Comparison of ENCODE assay signal across 1 cellular context in genomic region chr18:9321017-9321452, GRCh38.
A peak's percentile ranks its signal among the peaks of the same experiment; 100 is the strongest.
TF ChIP-seq lines count a peak whose summit lies in the region.

No MANE protein-coding gene starts in this region.

TF ChIP-seq in K562, 482 proteins besides CTCF, POLR2A, EP300 and RAD21 (continued from another document and continues in another):
- no peak for TF ChIP-seq BCLAF1 (IDR thresholded peaks at IDR 0.05; ENCODE audit: borderline replicate concordance in 1 of 2, control insufficient read depth in 1 of 2, low read depth in 2 of 2, low read length in 1 of 2)
- TF ChIP-seq RBM39 (optimal IDR thresholded peaks at IDR 0.05; ENCODE audit: low read depth, low read length), result no peak
- TF ChIP-seq SOX6 (IDR thresholded peaks at IDR 0.05), result no peak; the same call in 1 of the 2 replicates
- peak; percentile 73 for TF ChIP-seq KLF16 (IDR thresholded peaks at IDR 0.05)
- no peak for TF ChIP-seq FOXA1 (IDR thresholded peaks at IDR 0.05; ENCODE audit: borderline replicate concordance)
- TF ChIP-seq SUPT5H (IDR thresholded peaks at IDR 0.05), result no peak
- no peak for TF ChIP-seq RBM22 (IDR thresholded peaks at IDR 0.05; ENCODE audit: low read depth, low read length, poor library complexity, severe bottlenecking)
- no peak for TF ChIP-seq ZNF77 (CRISPR knock-in tag; IDR thresholded peaks at IDR 0.05)
- TF ChIP-seq SMAD4 (CRISPR knock-in tag; conservative IDR thresholded peaks at IDR 0.05), result peak; percentile 84; the same call in 1 of the 2 replicates
- TF ChIP-seq ZNF274 (IDR thresholded peaks at IDR 0.05; ENCODE audit: borderline replicate concordance, low read depth, low read length), result no peak
- TF ChIP-seq ZNF134 (CRISPR knock-in tag; conservative IDR thresholded peaks at IDR 0.05), result no peak; the same call in 1 of the 2 replicates
- TF ChIP-seq POLR2AphosphoS5 (IDR thresholded peaks at IDR 0.05; ENCODE audit: control insufficient read depth, insufficient read depth, low read depth, low read length), result no peak
- no peak for TF ChIP-seq MBD2 (IDR thresholded peaks at IDR 0.05; ENCODE audit: borderline replicate concordance, low read depth)
- TF ChIP-seq CTBP1 (IDR thresholded peaks at IDR 0.05; ENCODE audit: borderline replicate concordance), result no peak
- no peak for TF ChIP-seq SRSF1 (IDR thresholded peaks at IDR 0.05; ENCODE audit: low read depth, low read length)
- TF ChIP-seq USF1 (CRISPR knock-in tag; IDR thresholded peaks at IDR 0.05), result peak; percentile 73
- TF ChIP-seq HCFC1 (IDR thresholded peaks at IDR 0.05; ENCODE audit: low read depth, low read length), result no peak
- TF ChIP-seq PRMT5 (CRISPR knock-in tag; IDR thresholded peaks at IDR 0.05), result no peak
- TF ChIP-seq SRSF3 (IDR thresholded peaks at IDR 0.05; ENCODE audit: insufficient read depth, low read length), result no peak
- TF ChIP-seq TSC22D4 (tag; IDR thresholded peaks at IDR 0.05), result no peak
- no peak for TF ChIP-seq ZNF282 (CRISPR knock-in tag; IDR thresholded peaks at IDR 0.05)
- no peak for TF ChIP-seq BRF1 (IDR thresholded peaks at IDR 0.05; ENCODE audit: borderline replicate concordance, extremely low read depth, insufficient read length)
- TF ChIP-seq MNT (conservative IDR thresholded peaks at IDR 0.05), result peak in 1 of 2 experiments; percentile 55; a peak in 2 of 4 replicates
- no peak for TF ChIP-seq HBP1 (CRISPR knock-in tag; IDR thresholded peaks at IDR 0.05)
- no peak for TF ChIP-seq HNRNPUL1 (IDR thresholded peaks at IDR 0.05; ENCODE audit: low read length)
- TF ChIP-seq MIER1 (IDR thresholded peaks at IDR 0.05; ENCODE audit: low read depth), result no peak
- TF ChIP-seq ZC3H4 (CRISPR knock-in tag; IDR thresholded peaks at IDR 0.05; ENCODE audit: borderline replicate concordance), result no peak
- TF ChIP-seq ATF3 (IDR thresholded peaks at IDR 0.05), result no peak
- 0 out of 2 replicates have a peak, but pooled peaks have one; percentile 45 for TF ChIP-seq ATF3 (CRISPR knock-in tag; conservative IDR thresholded peaks at IDR 0.05)
- no peak for TF ChIP-seq ETV6 (IDR thresholded peaks at IDR 0.05; ENCODE audit: borderline replicate concordance in 1 of 2, low read depth in 2 of 2, low read length in 1 of 2)
- peak; percentile 75; the same call in 1 of the 2 replicates for TF ChIP-seq ETV6 (CRISPR knock-in tag; IDR thresholded peaks at IDR 0.05; ENCODE audit: borderline replicate concordance)
- TF ChIP-seq SAFB (IDR thresholded peaks at IDR 0.05; ENCODE audit: borderline replicate concordance, low read depth, low read length), result no peak
- peak; percentile 89 for TF ChIP-seq ZNF592 (IDR thresholded peaks at IDR 0.05)
- no peak for TF ChIP-seq PREB (CRISPR knock-in tag; IDR thresholded peaks at IDR 0.05)
- no peak for TF ChIP-seq RBBP5 (IDR thresholded peaks at IDR 0.05; ENCODE audit: borderline replicate concordance, insufficient read depth, low read length, poor library complexity, severe bottlenecking)
- 0 out of 2 replicates have a peak, but pooled peaks have one; percentile 30 for TF ChIP-seq NFE2 (IDR thresholded peaks at IDR 0.05; ENCODE audit: low read depth)
- TF ChIP-seq RBM34 (IDR thresholded peaks at IDR 0.05; ENCODE audit: borderline replicate concordance, insufficient read depth, low read length), result no peak
- TF ChIP-seq SIX5 (IDR thresholded peaks at IDR 0.05; ENCODE audit: borderline replicate concordance in 1 of 2, insufficient read depth in 1 of 2, low read depth in 1 of 2, low read length in 2 of 2), result no peak
- TF ChIP-seq PCBP2 (IDR thresholded peaks at IDR 0.05; ENCODE audit: low read depth, low read length, poor library complexity, severe bottlenecking), result no peak
